In genomic region chr10:93363891-93364648, GRCh38 we compare ENCODE assay signal across 16 cellular contexts.
DNase-seq lines count a peak whose midpoint lies in the region; ATAC-seq and TF ChIP-seq lines count a peak whose summit lies in the region.
"Had no signal": no experiment of that assay in that cellular context is flagged by ENCODE, and none has a peak within 500 bp of the region (broad histone marks: within the 10 kb centered on the region; RNA-seq: fewer than 3 reads in every experiment).

No MANE protein-coding gene starts in this region.

- no peak overlapping the region for H3K9ac ChIP-seq in PC-3 (ENCODE audit: low read length)

- H3K79me2 ChIP-seq in PC-3 (ENCODE audit: low read length) = no peaks in the 10 kb centered on the region

- H3K9me3 Mint-ChIP-seq in WTC11 = no peaks in the 10 kb centered on the region
- H3K9me3 Mint-ChIP-seq: T-cell had no signal

- ATAC-seq in WTC11 = 0 out of 2 replicates have a peak, but pooled peaks have one; percentile 24
- ATAC-seq in omental fat pad (ENCODE audit: low FRiP score) = no peak
- no peak for ATAC-seq in GM21529 (IDR thresholded peaks at IDR 0.05; ENCODE audit: unreplicated experiment)
- ATAC-seq in PC-3 = no peak
- ATAC-seq in GM19463 (IDR thresholded peaks at IDR 0.05; ENCODE audit: unreplicated experiment) = no peak
- ATAC-seq: T-cell had no signal

- POLR2A ChIA-PET in WTC11 (lab: Charles Lee) (no interaction called here), PC-3 (lab: Charles Lee; ENCODE audit: unreplicated experiment) (no interaction called here)

- no peak overlapping the region for H3K4me3 Mint-ChIP-seq in WTC11
- H3K4me3 Mint-ChIP-seq: T-cell had no signal

- H3K27ac ChIP-seq in left ventricle myocardium inferior (replicated peaks) = peak overlapping the region; percentile 37
- no peak overlapping the region for H3K27ac ChIP-seq in PC-3 (ENCODE audit: low read length)
- H3K27ac ChIP-seq: transverse colon had no signal

- intact Hi-C loops in left ventricle myocardium inferior (cut with micrococcal nuclease) = no loop called here
- intact Hi-C loops in PC-3 (cut with micrococcal nuclease) = no loop called here

- H3K27me3 ChIP-seq in left ventricle myocardium inferior (ENCODE audit: low read depth) (no peaks in the 10 kb centered on the region), PC-3 (ENCODE audit: low read length) (no peaks in the 10 kb centered on the region)
- H3K27me3 ChIP-seq: transverse colon had no signal

- no peaks in the 10 kb centered on the region for H3F3A ChIP-seq in PC-3 (ENCODE audit: low read length, unreplicated experiment)

- no peaks in the 10 kb centered on the region for H4K20me1 ChIP-seq in PC-3 (ENCODE audit: low read length)

- DNase-seq in CD1c-positive myeloid dendritic cell (ENCODE audit: extremely low spot score) (peak; percentile 75), WTC11 (ENCODE audit: low spot score) (no peak), left ventricle myocardium inferior (peak; percentile 38), omental fat pad (ENCODE audit: low spot score) (peak; percentile 23), NCI-H2029 treated with DMSO at 0.1 percent for 48 hours (lab: John Stamatoyannopoulos, UW) (no peak), PC-3 (no peak)
- DNase-seq: activated CD8-positive, alpha-beta memory T cell treated with anti-CD3 and anti-CD28 coated beads, Interleukin-2, amount 50 U/mL, for 48 hours; activated naive CD4-positive, alpha-beta T cell treated with Interleukin-2 at 50 U/mL for 16 hours; effector CD8-positive, alpha-beta T cell; NCI-H1105 treated with DMSO at 0.1 percent for 48 hours; NCI-H524; stimulated activated CD4-positive, alpha-beta T cell treated with anti-CD3 and anti-CD28 coated beads, Interleukin-4, amount 100 ng/mL, for 24 hours; transverse colon had no signal

- H3K4me1 ChIP-seq in left ventricle myocardium inferior (peaks cover 3% of the 10 kb centered on the region), PC-3 (ENCODE audit: insufficient read depth, low read length) (no peaks in the 10 kb centered on the region)
- H3K4me1 ChIP-seq: transverse colon had no signal

- H3K9me3 ChIP-seq in left ventricle myocardium inferior (replicated peaks) (no peaks in the 10 kb centered on the region), PC-3 (ENCODE audit: low read length) (no peaks in the 10 kb centered on the region)
- H3K9me3 ChIP-seq: transverse colon had no signal

- TF ChIP-seq CTCF in WTC11 (IDR thresholded peaks at IDR 0.05) (no peak), left ventricle myocardium inferior (IDR thresholded peaks at IDR 0.05; ENCODE audit: borderline replicate concordance) (no peak), omental fat pad (IDR thresholded peaks at IDR 0.05) (no peak), PC-3 (conservative IDR thresholded peaks at IDR 0.05; ENCODE audit: low read depth, low read length) (no peak)

- no peaks in the 10 kb centered on the region for H3K9me2 ChIP-seq in PC-3 (replicated peaks; ENCODE audit: low read length)

- H3K36me3 Mint-ChIP-seq in WTC11 = no peaks in the 10 kb centered on the region
- H3K36me3 Mint-ChIP-seq: T-cell had no signal

- no peak overlapping the region for H3K4me3 ChIP-seq in left ventricle myocardium inferior
- no peak overlapping the region for H3K4me3 ChIP-seq in PC-3 (ENCODE audit: low read length)
- H3K4me3 ChIP-seq: transverse colon had no signal

- peaks cover 12% of the 10 kb centered on the region for H3K4me1 Mint-ChIP-seq in WTC11

- H2AFZ ChIP-seq in PC-3 (ENCODE audit: low read length) = no peak overlapping the region

- no TSS peak for BruUV-seq in PC-3 (replicated peaks; lab: Mats Ljungman, UMichigan)

- H3K27me3 Mint-ChIP-seq in WTC11 (ENCODE audit: low read depth) = no peaks in the 10 kb centered on the region

- CTCF ChIA-PET in WTC11 (lab: Charles Lee) = interaction anchor here (1.0 to 3.1 kb wide), 3 partner anchors 12 to 147 kb away, joined by 3 to 16 read pairs (median 4); no protein-coding TSS in a partner anchor
- CTCF ChIA-PET in PC-3 (lab: Charles Lee) = no interaction called here

- H3K27ac Mint-ChIP-seq in WTC11 = no peak overlapping the region
- H3K27ac Mint-ChIP-seq: T-cell had no signal

- peaks cover 52% of the 10 kb centered on the region for H3K36me3 ChIP-seq in left ventricle myocardium inferior
- peaks cover 79% of the 10 kb centered on the region for H3K36me3 ChIP-seq in PC-3 (ENCODE audit: low read depth, low read length)

- no peak overlapping the region for H3K4me2 ChIP-seq in PC-3 (ENCODE audit: low read length)

TF ChIP-seq in WTC11, 78 proteins besides CTCF, POLR2A, EP300 and RAD21 (continues in another document):
- TF ChIP-seq PREB (CRISPR knock-in tag; IDR thresholded peaks at IDR 0.05; ENCODE audit: borderline replicate concordance) (no peak), E2F4 (CRISPR knock-in tag; IDR thresholded peaks at IDR 0.05; ENCODE audit: borderline replicate concordance, low read depth) (no peak), JUN (CRISPR knock-in tag; IDR thresholded peaks at IDR 0.05) (no peak), MYBL2 (CRISPR knock-in tag; IDR thresholded peaks at IDR 0.05) (no peak), ZNF263 (CRISPR knock-in tag; IDR thresholded peaks at IDR 0.05; ENCODE audit: low read depth) (no peak), TEAD1 (CRISPR knock-in tag; IDR thresholded peaks at IDR 0.05) (no peak), NFATC4 (CRISPR knock-in tag; IDR thresholded peaks at IDR 0.05) (no peak), OVOL2 (CRISPR knock-in tag; IDR thresholded peaks at IDR 0.05; ENCODE audit: borderline replicate concordance) (no peak), NR1H2 (CRISPR knock-in tag; IDR thresholded peaks at IDR 0.05) (no peak)
- TF ChIP-seq, protein P1, sequence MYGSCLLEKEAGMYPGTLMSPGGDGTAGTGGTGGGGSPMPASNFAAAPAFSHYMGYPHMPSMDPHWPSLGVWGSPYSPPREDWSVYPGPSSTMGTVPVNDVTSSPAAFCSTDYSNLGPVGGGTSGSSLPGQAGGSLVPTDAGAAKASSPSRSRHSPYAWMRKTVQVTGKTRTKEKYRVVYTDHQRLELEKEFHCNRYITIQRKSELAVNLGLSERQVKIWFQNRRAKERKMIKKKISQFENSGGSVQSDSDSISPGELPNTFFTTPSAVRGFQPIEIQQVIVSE (CRISPR knock-in tag; IDR thresholded peaks at IDR 0.05; ENCODE audit: borderline replicate concordance) = no peak
- TF ChIP-seq, protein P2, sequence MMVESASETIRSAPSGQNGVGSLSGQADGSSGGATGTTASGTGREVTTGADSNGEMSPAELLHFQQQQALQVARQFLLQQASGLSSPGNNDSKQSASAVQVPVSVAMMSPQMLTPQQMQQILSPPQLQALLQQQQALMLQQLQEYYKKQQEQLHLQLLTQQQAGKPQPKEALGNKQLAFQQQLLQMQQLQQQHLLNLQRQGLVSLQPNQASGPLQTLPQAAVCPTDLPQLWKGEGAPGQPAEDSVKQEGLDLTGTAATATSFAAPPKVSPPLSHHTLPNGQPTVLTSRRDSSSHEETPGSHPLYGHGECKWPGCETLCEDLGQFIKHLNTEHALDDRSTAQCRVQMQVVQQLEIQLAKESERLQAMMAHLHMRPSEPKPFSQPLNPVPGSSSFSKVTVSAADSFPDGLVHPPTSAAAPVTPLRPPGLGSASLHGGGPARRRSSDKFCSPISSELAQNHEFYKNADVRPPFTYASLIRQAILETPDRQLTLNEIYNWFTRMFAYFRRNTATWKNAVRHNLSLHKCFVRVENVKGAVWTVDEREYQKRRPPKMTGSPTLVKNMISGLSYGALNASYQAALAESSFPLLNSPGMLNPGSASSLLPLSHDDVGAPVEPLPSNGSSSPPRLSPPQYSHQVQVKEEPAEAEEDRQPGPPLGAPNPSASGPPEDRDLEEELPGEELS (CRISPR knock-in tag; IDR thresholded peaks at IDR 0.05) = no peak
- TF ChIP-seq, protein P3, sequence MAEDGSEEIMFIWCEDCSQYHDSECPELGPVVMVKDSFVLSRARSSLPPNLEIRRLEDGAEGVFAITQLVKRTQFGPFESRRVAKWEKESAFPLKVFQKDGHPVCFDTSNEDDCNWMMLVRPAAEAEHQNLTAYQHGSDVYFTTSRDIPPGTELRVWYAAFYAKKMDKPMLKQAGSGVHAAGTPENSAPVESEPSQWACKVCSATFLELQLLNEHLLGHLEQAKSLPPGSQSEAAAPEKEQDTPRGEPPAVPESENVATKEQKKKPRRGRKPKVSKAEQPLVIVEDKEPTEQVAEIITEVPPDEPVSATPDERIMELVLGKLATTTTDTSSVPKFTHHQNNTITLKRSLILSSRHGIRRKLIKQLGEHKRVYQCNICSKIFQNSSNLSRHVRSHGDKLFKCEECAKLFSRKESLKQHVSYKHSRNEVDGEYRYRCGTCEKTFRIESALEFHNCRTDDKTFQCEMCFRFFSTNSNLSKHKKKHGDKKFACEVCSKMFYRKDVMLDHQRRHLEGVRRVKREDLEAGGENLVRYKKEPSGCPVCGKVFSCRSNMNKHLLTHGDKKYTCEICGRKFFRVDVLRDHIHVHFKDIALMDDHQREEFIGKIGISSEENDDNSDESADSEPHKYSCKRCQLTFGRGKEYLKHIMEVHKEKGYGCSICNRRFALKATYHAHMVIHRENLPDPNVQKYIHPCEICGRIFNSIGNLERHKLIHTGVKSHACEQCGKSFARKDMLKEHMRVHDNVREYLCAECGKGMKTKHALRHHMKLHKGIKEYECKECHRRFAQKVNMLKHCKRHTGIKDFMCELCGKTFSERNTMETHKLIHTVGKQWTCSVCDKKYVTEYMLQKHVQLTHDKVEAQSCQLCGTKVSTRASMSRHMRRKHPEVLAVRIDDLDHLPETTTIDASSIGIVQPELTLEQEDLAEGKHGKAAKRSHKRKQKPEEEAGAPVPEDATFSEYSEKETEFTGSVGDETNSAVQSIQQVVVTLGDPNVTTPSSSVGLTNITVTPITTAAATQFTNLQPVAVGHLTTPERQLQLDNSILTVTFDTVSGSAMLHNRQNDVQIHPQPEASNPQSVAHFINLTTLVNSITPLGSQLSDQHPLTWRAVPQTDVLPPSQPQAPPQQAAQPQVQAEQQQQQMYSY (CRISPR knock-in tag; IDR thresholded peaks at IDR 0.05) = no peak

Comparison
In these comparisons a context has a peak if more than half of its experiments do, and no peak if none do; other contexts are left out.
1. DNase-seq: peak in CD1c-positive myeloid dendritic cell (single experiment), left ventricle myocardium inferior (single experiment) and omental fat pad (single experiment); none in WTC11 (single experiment), NCI-H2029 treated with DMSO at 0.1 percent for 48 hours (single experiment) and PC-3 (single experiment).